Comparison of ENCODE assay signal across 15 cellular contexts in the genomic region with DNA sequence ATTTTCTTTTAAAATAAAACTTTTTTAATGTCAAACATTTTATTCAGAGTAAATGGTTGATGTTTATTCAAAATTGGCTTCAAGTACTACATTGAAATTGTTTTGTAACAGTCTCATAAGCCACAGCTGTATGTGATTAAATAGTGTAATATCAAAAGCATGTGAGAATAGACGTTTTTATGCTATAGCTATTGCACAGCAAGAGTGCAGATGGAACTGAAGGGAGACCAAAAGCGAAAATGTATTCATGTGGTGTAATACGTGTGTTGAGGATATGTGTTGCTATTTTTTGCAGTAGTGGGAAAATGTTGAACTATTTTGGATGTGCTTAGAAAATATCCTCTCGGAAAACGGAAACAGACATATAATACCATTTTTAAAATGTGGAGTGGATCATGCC. TPM values are rescaled to one million over a fixed set of nuclear protein-coding genes. Genes with fewer than 3 reads are reported as not detected.
DNase-seq lines count a peak whose midpoint lies in the region; ATAC-seq and TF ChIP-seq lines count a peak whose summit lies in the region.
"Had no signal": no experiment of that assay in that cellular context is flagged by ENCODE, and none has a peak within 500 bp of the region (broad histone marks: within the 10 kb centered on the region; RNA-seq: fewer than 3 reads in every experiment).

No MANE protein-coding gene starts in this region.

- peak; percentile 69 for DNase-seq in EL
- no peak for DNase-seq in SK-N-SH
- peak; percentile 90 for DNase-seq in fibroblast of mammary gland (ENCODE audit: low read depth)
- no peak for DNase-seq in hepatic stellate cell (ENCODE audit: low spot score)
- no peak for DNase-seq in activated CD4-positive, alpha-beta T cell treated with anti-CD3 and anti-CD28 coated beads, Interleukin-2, amount 10 ng/mL, durations not matched to agents 7 days and 5 days
- no peak for DNase-seq in anterior cingulate cortex (lab: John Stamatoyannopoulos, UW)
- DNase-seq: activated CD8-positive, alpha-beta T cell treated with anti-CD3 and anti-CD28 coated beads for 36 hours; effector CD8-positive, alpha-beta T cell; islet precursor cell; NCI-H1694 treated with DMSO at 0.1 percent for 48 hours; nucleus accumbens had no signal

- WGBS in SK-N-SH (ENCODE audit: low lambda C conversion rate): 12% methylated on average over 5 of the region's 5 CpGs

- peaks cover 30 to 35% of the 10 kb centered on the region in 2 experiments; a peak in 3 of 4 replicates for H3K4me1 ChIP-seq in SK-N-SH (ENCODE audit: control insufficient read depth in 1 of 2, insufficient read depth in 2 of 2, low read depth in 1 of 2, low read length in 1 of 2)
- peaks cover 34% of the 10 kb centered on the region for H3K4me1 ChIP-seq in skeletal muscle satellite cell (ENCODE audit: control insufficient read depth, insufficient read depth, low read length)

- H4K20me1 ChIP-seq in SK-N-SH (ENCODE audit: insufficient read depth): no peaks in the 10 kb centered on the region

- no peaks in the 10 kb centered on the region for H3K9me3 Mint-ChIP-seq in activated CD4-positive, alpha-beta T cell treated with anti-CD3 and anti-CD28 coated beads, Interleukin-2, amount 10 ng/mL, durations not matched to agents 7 days and 5 days
- H3K9me3 Mint-ChIP-seq: activated CD8-positive, alpha-beta T cell treated with anti-CD3 and anti-CD28 coated beads for 36 hours; T-helper 1 cell treated with Interleukin-12 subunit alpha and Interleukin-12 subunit beta and Interleukin-4 antibody, amounts not matched to agents 30 μg/mL and 1 μg/mL, for 36 hours had no signal

- no peak overlapping the region for H3K4me3 Mint-ChIP-seq in activated CD4-positive, alpha-beta T cell treated with anti-CD3 and anti-CD28 coated beads, Interleukin-2, amount 10 ng/mL, durations not matched to agents 7 days and 5 days
- H3K4me3 Mint-ChIP-seq: activated CD8-positive, alpha-beta T cell treated with anti-CD3 and anti-CD28 coated beads for 36 hours; activated naive CD8-positive, alpha-beta T cell; T-helper 1 cell treated with Interleukin-12 subunit alpha and Interleukin-12 subunit beta and Interleukin-4 antibody, amounts not matched to agents 30 μg/mL and 1 μg/mL, for 36 hours had no signal

- peak overlapping the region; percentile 80 to 95 for H3K27ac ChIP-seq in SK-N-SH (ENCODE audit: low read depth in 2 of 2, low read length in 1 of 2)

- H3K27me3 ChIP-seq in SK-N-SH (ENCODE audit: insufficient read depth) (no peaks in the 10 kb centered on the region), skeletal muscle satellite cell (ENCODE audit: control insufficient read depth, insufficient read depth, low read length) (no peaks in the 10 kb centered on the region)

- TF ChIP-seq CTCF in SK-N-SH (IDR thresholded peaks at IDR 0.05): no peak
- no peak for TF ChIP-seq CTCF in fibroblast of mammary gland (conservative IDR thresholded peaks at IDR 0.05; ENCODE audit: control insufficient read depth, insufficient read depth, low read depth, low read length)

- H3K9me2 ChIP-seq in SK-N-SH: no peaks in the 10 kb centered on the region

- TF ChIP-seq EP300 in SK-N-SH (IDR thresholded peaks at IDR 0.05; ENCODE audit: borderline replicate concordance in 1 of 2, low read depth in 1 of 2, low read length in 1 of 2): peak in 1 of 2 experiments; percentile 47; a peak in 2 of 4 replicates

- no peak overlapping the region for H3K27ac Mint-ChIP-seq in activated CD4-positive, alpha-beta T cell treated with anti-CD3 and anti-CD28 coated beads, Interleukin-2, amount 10 ng/mL, durations not matched to agents 7 days and 5 days
- H3K27ac Mint-ChIP-seq: activated CD8-positive, alpha-beta T cell treated with anti-CD3 and anti-CD28 coated beads for 36 hours; activated naive CD8-positive, alpha-beta T cell; T-helper 1 cell treated with Interleukin-12 subunit alpha and Interleukin-12 subunit beta and Interleukin-4 antibody, amounts not matched to agents 30 μg/mL and 1 μg/mL, for 36 hours had no signal

- H3K36me3 ChIP-seq in SK-N-SH (replicated peaks in 1 of 2; ENCODE audit: control insufficient read depth in 1 of 2, insufficient read depth in 2 of 2, low read length in 1 of 2) (peaks cover 19% of the 10 kb centered on the region in 2 experiments), skeletal muscle satellite cell (ENCODE audit: insufficient read depth, low read length) (no peaks in the 10 kb centered on the region)

- POLR2A ChIA-PET in SK-N-SH (lab: Yijun Ruan, JAX): no interaction called here
- POLR2A ChIA-PET in activated CD4-positive, alpha-beta T cell treated with anti-CD3 and anti-CD28 coated beads, Interleukin-2, amount 10 ng/mL, durations not matched to agents 7 days and 5 days (lab: Charles Lee): no interaction called here

- peaks cover 99% of the 10 kb centered on the region for H3K79me2 ChIP-seq in SK-N-SH (ENCODE audit: insufficient read depth)

- no peak for TF ChIP-seq RAD21 in SK-N-SH (IDR thresholded peaks at IDR 0.05; ENCODE audit: low read length)

- peaks cover 7% of the 10 kb centered on the region for H3F3A ChIP-seq in SK-N-SH (replicated peaks; ENCODE audit: insufficient read depth)

- ATAC-seq in GM21737 (IDR thresholded peaks at IDR 0.05; ENCODE audit: unreplicated experiment): no peak
- ATAC-seq: activated CD8-positive, alpha-beta T cell treated with anti-CD3 and anti-CD28 coated beads for 36 hours had no signal

- H3K9me3 ChIP-seq in SK-N-SH: no peaks in the 10 kb centered on the region
- H3K9me3 ChIP-seq in skeletal muscle satellite cell (replicated peaks; ENCODE audit: low read length): no peaks in the 10 kb centered on the region

- peaks cover 7% of the 10 kb centered on the region for H3K27me3 Mint-ChIP-seq in activated CD4-positive, alpha-beta T cell treated with anti-CD3 and anti-CD28 coated beads, Interleukin-2, amount 10 ng/mL, durations not matched to agents 7 days and 5 days

- H3K4me3 ChIP-seq in SK-N-SH (ENCODE audit: low read depth in 2 of 2, low read length in 1 of 2): peak overlapping the region; percentile 45 to 52
- peak overlapping the region; percentile 28 for H3K4me3 ChIP-seq in fibroblast of mammary gland (ENCODE audit: control insufficient read depth, low read depth, low read length)
- peak overlapping the region; percentile 61 for H3K4me3 ChIP-seq in skeletal muscle satellite cell (ENCODE audit: low read length)

- peaks cover 15% of the 10 kb centered on the region for H3K4me1 Mint-ChIP-seq in activated CD4-positive, alpha-beta T cell treated with anti-CD3 and anti-CD28 coated beads, Interleukin-2, amount 10 ng/mL, durations not matched to agents 7 days and 5 days

- no peaks in the 10 kb centered on the region for H3K36me3 Mint-ChIP-seq in activated CD4-positive, alpha-beta T cell treated with anti-CD3 and anti-CD28 coated beads, Interleukin-2, amount 10 ng/mL, durations not matched to agents 7 days and 5 days (ENCODE audit: low read depth)
- H3K36me3 Mint-ChIP-seq: activated naive CD8-positive, alpha-beta T cell had no signal

- no peak overlapping the region for H2AFZ ChIP-seq in SK-N-SH (ENCODE audit: low read depth)

- H3K4me2 ChIP-seq in SK-N-SH (peak overlapping the region; percentile 78), skeletal muscle satellite cell (ENCODE audit: low read length) (peak overlapping the region; percentile 83)

- H3K9ac ChIP-seq in SK-N-SH (peak overlapping the region; percentile 68), skeletal muscle satellite cell (ENCODE audit: low read depth, low read length) (peak overlapping the region; percentile 73)

- CTCF ChIA-PET in SK-N-SH (lab: Yijun Ruan, JAX): interaction anchor here (1.0 kb wide), 1 partner anchor 24 kb away, joined by 4 read pairs; no protein-coding TSS in a partner anchor
- CTCF ChIA-PET in activated CD4-positive, alpha-beta T cell treated with anti-CD3 and anti-CD28 coated beads, Interleukin-2, amount 10 ng/mL, durations not matched to agents 7 days and 5 days (lab: Charles Lee): no interaction called here

TF ChIP-seq in SK-N-SH, 30 proteins besides CTCF, POLR2A, EP300 and RAD21:
- peak; percentile 74 for TF ChIP-seq MXI1 (IDR thresholded peaks at IDR 0.05; ENCODE audit: low read depth, low read length)
- TF ChIP-seq YY1 (IDR thresholded peaks at IDR 0.05; ENCODE audit: low read depth): no peak
- 0 out of 2 replicates have a peak, but pooled peaks have one; percentile 24 for TF ChIP-seq NFIC (IDR thresholded peaks at IDR 0.05; ENCODE audit: borderline replicate concordance)
- TF ChIP-seq POLR2AphosphoS5 (IDR thresholded peaks at IDR 0.05; ENCODE audit: low read depth, low read length): peak; percentile 49; the same call in 1 of the 2 replicates
- TF ChIP-seq TCF12 (IDR thresholded peaks at IDR 0.05): peak; percentile 94
- no peak for TF ChIP-seq RCOR1 (IDR thresholded peaks at IDR 0.05; ENCODE audit: low read length)

RNA-seq across cellular contexts. Expression of a gene that starts 6.0 kb away (rescaled TPM):
- 8.2 and 9.9 TPM in 2 replicates for polyA plus RNA-seq in SK-N-SH (2012; rRNA removed)
- polyA plus RNA-seq in SK-N-SH (2012; cell fraction: cytosol; rRNA removed): 6.5 and 8.0 TPM in 2 replicates
- polyA plus RNA-seq in SK-N-SH (2012; cell fraction: nucleus; rRNA removed): 15.1 and 25.1 TPM in 2 replicates
- total RNA-seq in skeletal muscle satellite cell (2012; rRNA removed): 24.5 and 25.6 TPM in 2 replicates
- under 1 TPM; 0.25 to 0.27 TPM for total RNA-seq in activated CD4-positive, alpha-beta T cell treated with anti-CD3 and anti-CD28 coated beads, Interleukin-2, amount 10 ng/mL, durations not matched to agents 7 days and 5 days

Comparison
In these comparisons a context has a peak if more than half of its experiments do, and no peak if none do; other contexts are left out.
1. DNase-seq: peak in EL (single experiment) and fibroblast of mammary gland (single experiment); none in SK-N-SH (single experiment), hepatic stellate cell (single experiment), activated CD4-positive, alpha-beta T cell treated with anti-CD3 and anti-CD28 coated beads, Interleukin-2, amount 10 ng/mL, durations not matched to agents 7 days and 5 days (single experiment) and anterior cingulate cortex (0 of 58).
2. Peak in every context shown above with its lines, with median percentiles within 50 percentile points of each other: H3K4me3 ChIP-seq.